In the genomic region with DNA sequence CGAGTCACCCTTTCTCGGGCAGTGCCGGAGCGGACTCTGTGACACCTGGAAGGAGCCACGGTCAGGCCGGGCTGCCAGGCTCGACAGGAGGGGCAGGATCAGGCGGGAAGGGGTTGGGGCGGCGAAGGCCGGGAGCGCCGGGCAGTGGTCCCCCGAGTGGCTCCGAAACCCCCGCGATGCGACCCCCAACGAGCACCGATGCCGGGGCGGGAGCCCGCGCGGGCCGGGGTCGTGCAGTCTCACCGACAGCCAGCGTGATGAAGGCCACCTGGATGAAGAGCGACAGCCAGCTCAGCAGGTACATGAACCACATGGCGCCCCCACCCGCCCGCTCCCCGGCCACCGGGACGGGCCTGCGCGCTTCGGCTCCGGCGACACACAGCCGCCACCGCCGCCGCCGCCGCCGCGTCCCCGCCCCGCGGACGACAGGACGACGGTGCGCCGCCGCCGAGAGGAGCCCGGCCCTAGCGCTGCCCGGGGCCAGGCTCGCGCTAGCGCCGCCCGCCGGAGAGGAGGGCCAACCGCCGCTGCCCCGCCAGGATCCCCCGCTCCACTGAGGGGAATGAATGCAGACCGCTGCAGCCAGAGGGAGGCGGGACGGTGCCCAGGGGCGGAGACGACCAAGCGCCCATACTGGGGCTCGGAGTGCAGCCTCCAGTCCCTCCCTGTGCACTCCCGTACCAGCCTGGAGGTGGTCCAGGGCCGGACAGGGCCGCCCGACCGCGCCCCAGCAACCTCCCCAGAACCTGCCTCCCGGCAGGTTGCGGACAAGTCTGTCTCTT, we compare ENCODE assay signal across 7 cellular contexts. TPM values are rescaled to one million over a fixed set of nuclear protein-coding genes. Genes with fewer than 3 reads are reported as not detected.
DNase-seq lines count a peak whose midpoint lies in the region; ATAC-seq and FAIRE-seq lines count a peak whose summit lies in the region.

TSS of gene TEX261 (minus strand) at position 429 of the 782 bp plus-strand sequence. CDS start at position 313, 116 bp downstream.

- peak; percentile 82 for DNase-seq in GM18507 (ENCODE audit: extremely low spot score, insufficient read length, low read depth)
- peak; percentile 84 for DNase-seq in NCI-H1694 treated with DMSO at 0.1 percent for 48 hours (lab: John Stamatoyannopoulos, UW)
- peak; percentile 85 for DNase-seq in T1000 (lab: John Stamatoyannopoulos, UW)
- DNase-seq in astrocyte of the hippocampus (ENCODE audit: low read depth, low spot score), result peak; percentile 96
- peak; percentile 79 to 81 for DNase-seq in hippocampal formation (lab: John Stamatoyannopoulos, UW)
- peak; percentile 91 for DNase-seq in sciatic nerve (ENCODE audit: low spot score)

- intact Hi-C loops in sciatic nerve (cut with DNase I), result no loop called here

- FAIRE-seq in GM18507 (lab: Jason Lieb, UNC), result peak; percentile 90

- peak; percentile 91 for ATAC-seq in HG02938 (IDR thresholded peaks at IDR 0.05; ENCODE audit: unreplicated experiment)
- peak; percentile 98 for ATAC-seq in sciatic nerve

RNA-seq across cellular contexts. Expression of gene TEX261, which starts in this region (rescaled TPM):
- total RNA-seq in sciatic nerve, result 52.7 TPM

Comparison
In these comparisons a context has a peak if more than half of its experiments do, and no peak if none do; other contexts are left out.
1. Peak in every context shown above with its lines: DNase-seq and ATAC-seq.